In genomic region chr1:197915797-197916686, GRCh38 we compare ENCODE assay signal across 8 cellular contexts.
DNase-seq lines count a peak whose midpoint lies in the region; ATAC-seq and TF ChIP-seq lines count a peak whose summit lies in the region.

No MANE protein-coding gene starts in this region.

- peaks cover 66% of the 10 kb centered on the region for H3K4me1 Mint-ChIP-seq in nephron

- TF ChIP-seq POLR2A in erythroblast (IDR thresholded peaks at IDR 0.05; ENCODE audit: low read length), result no peak

- H3K27ac Mint-ChIP-seq in nephron, result no peak overlapping the region

- peaks cover 100% of the 10 kb centered on the region for H3K27me3 Mint-ChIP-seq in nephron (ENCODE audit: low read depth)

- no peaks in the 10 kb centered on the region for H3K9me3 Mint-ChIP-seq in nephron

- H3K36me3 Mint-ChIP-seq in nephron (ENCODE audit: low read depth), result no peaks in the 10 kb centered on the region

- DNase-seq in NCI-H1436 (lab: John Stamatoyannopoulos, UW) (peak; percentile 54), NCI-H1436 treated with DMSO at 0.1 percent for 48 hours (lab: John Stamatoyannopoulos, UW) (no peak), NCI-H1092 (lab: John Stamatoyannopoulos, UW) (peak; percentile 34), T1000 (lab: John Stamatoyannopoulos, UW) (peak; percentile 79), erythroblast (lab: John Stamatoyannopoulos, UW) (peak; percentile 24 to 42)

- peak; percentile 51 to 64 (median 60) for TF ChIP-seq CTCF in nephron (IDR thresholded peaks at IDR 0.05; ENCODE audit: unreplicated experiment in 3 of 3)

- H3K4me3 Mint-ChIP-seq in nephron, result peak overlapping the region; percentile 74 to 81 (median 79)

- ATAC-seq in GM18907 (IDR thresholded peaks at IDR 0.05; ENCODE audit: unreplicated experiment) (no peak), GM21786 (IDR thresholded peaks at IDR 0.05; ENCODE audit: unreplicated experiment) (no peak)
